8 cellular contexts compared by ENCODE assay signal in genomic region chr15:66862878-66863335, GRCh38.
A peak's percentile ranks its signal among the peaks of the same experiment; 100 is the strongest.
DNase-seq lines count a peak whose midpoint lies in the region; TF ChIP-seq lines count a peak whose summit lies in the region.

No MANE protein-coding gene starts in this region.

- peaks cover 12 to 13% of the 10 kb centered on the region in 2 experiments for H3K4me1 ChIP-seq in neutrophil (ENCODE audit: control insufficient read depth in 1 of 2, insufficient read depth in 1 of 2, low read depth in 1 of 2, low read length in 1 of 2)
- H3K4me1 ChIP-seq in suprapubic skin = peaks cover 9% of the 10 kb centered on the region

- no peaks in the 10 kb centered on the region for H3K9me3 ChIP-seq in neutrophil
- no peaks in the 10 kb centered on the region for H3K9me3 ChIP-seq in suprapubic skin

- no peak overlapping the region for H3K27ac ChIP-seq in HL-60 (replicated peaks)
- no peak overlapping the region for H3K27ac ChIP-seq in neutrophil
- H3K27ac ChIP-seq in suprapubic skin = no peak overlapping the region

- DNase-seq in ELR (ENCODE audit: low read depth) (peak; percentile 90), HL-60 (ENCODE audit: low read depth in 1 of 2, low spot score in 1 of 2) (peak; percentile 81 to 83), RKO (ENCODE audit: low spot score) (peak; percentile 79), activated T-helper 1 cell treated with Interleukin-2 at 50 U/mL for 16 hours (ENCODE audit: low read depth) (peak; percentile 45), fibroblast of pulmonary artery (ENCODE audit: low read depth) (peak; percentile 88), suprapubic skin (ENCODE audit: low spot score in 2 of 2) (peak; percentile 92), 8988T (no peak)

- no peaks in the 10 kb centered on the region for H3K36me3 ChIP-seq in neutrophil
- no peaks in the 10 kb centered on the region for H3K36me3 ChIP-seq in suprapubic skin

- peak; percentile 97 for TF ChIP-seq CTCF in HL-60 (IDR thresholded peaks at IDR 0.05; ENCODE audit: insufficient read depth, low read length)
- TF ChIP-seq CTCF in fibroblast of pulmonary artery (IDR thresholded peaks at IDR 0.05; ENCODE audit: low read length, missing control alignments) = peak; percentile 99
- peak; percentile 84 for TF ChIP-seq CTCF in neutrophil (IDR thresholded peaks at IDR 0.05)
- peak; percentile 81 to 94 for TF ChIP-seq CTCF in suprapubic skin (IDR thresholded peaks at IDR 0.05)

- H3K27me3 ChIP-seq in HL-60 (ENCODE audit: insufficient read depth, poor library complexity, severe bottlenecking) (no peaks in the 10 kb centered on the region), neutrophil (no peaks in the 10 kb centered on the region), suprapubic skin (no peaks in the 10 kb centered on the region)

- no peak for TF ChIP-seq POLR2A in suprapubic skin (IDR thresholded peaks at IDR 0.05)

- H3K4me3 ChIP-seq in HL-60 (replicated peaks; ENCODE audit: insufficient read depth, low read length) = no peak overlapping the region
- no peak overlapping the region for H3K4me3 ChIP-seq in fibroblast of pulmonary artery (replicated peaks; ENCODE audit: low read depth, low read length)
- no peak overlapping the region for H3K4me3 ChIP-seq in neutrophil (ENCODE audit: low read depth in 1 of 2, low read length in 1 of 2)
- no peak overlapping the region for H3K4me3 ChIP-seq in suprapubic skin

- WGBS in suprapubic skin = 0% methylated on average over 8 of the region's 9 CpGs

- TF ChIP-seq EP300 in suprapubic skin (IDR thresholded peaks at IDR 0.05) = no peak
